8 cellular contexts compared by ENCODE assay signal in genomic region chr1:43763497-43763973, GRCh38. TPM values are rescaled to one million over a fixed set of nuclear protein-coding genes. Genes with fewer than 3 reads are reported as not detected.
A peak's percentile ranks its signal among the peaks of the same experiment; 100 is the strongest.
DNase-seq lines count a peak whose midpoint lies in the region; ATAC-seq lines count a peak whose summit lies in the region.

No MANE protein-coding gene starts in this region.

- no peaks in the 10 kb centered on the region for H3K27me3 ChIP-seq in CD4-positive, CD25-positive, alpha-beta regulatory T cell (ENCODE audit: control insufficient read depth, insufficient read depth, low read length)

- no peak overlapping the region for H3K4me3 Mint-ChIP-seq in CD4-positive, CD25-positive, alpha-beta regulatory T cell
- no peak overlapping the region for H3K4me3 Mint-ChIP-seq in effector memory CD8-positive, alpha-beta T cell
- no peak overlapping the region for H3K4me3 Mint-ChIP-seq in memory B cell

- no peaks in the 10 kb centered on the region for H3K9me3 Mint-ChIP-seq in CD4-positive, CD25-positive, alpha-beta regulatory T cell
- no peaks in the 10 kb centered on the region for H3K9me3 Mint-ChIP-seq in effector memory CD8-positive, alpha-beta T cell
- H3K9me3 Mint-ChIP-seq in memory B cell: no peaks in the 10 kb centered on the region

- H3K4me1 ChIP-seq in CD4-positive, CD25-positive, alpha-beta regulatory T cell (ENCODE audit: control insufficient read depth, insufficient read depth, low read length, poor library complexity, severe bottlenecking): no peaks in the 10 kb centered on the region

- H3K27ac Mint-ChIP-seq in CD4-positive, CD25-positive, alpha-beta regulatory T cell: no peak overlapping the region
- H3K27ac Mint-ChIP-seq in effector memory CD8-positive, alpha-beta T cell: peak overlapping the region in 1 of 2 donors; percentile 36
- no peak overlapping the region for H3K27ac Mint-ChIP-seq in memory B cell

- peak; percentile 12 to 68 (median 46) for DNase-seq in CD4-positive, CD25-positive, alpha-beta regulatory T cell
- DNase-seq in HK-2 (ENCODE audit: unreplicated experiment): peak; percentile 56
- peak; percentile 92 for DNase-seq in NCI-H748 (lab: John Stamatoyannopoulos, UW; ENCODE audit: unreplicated experiment)
- DNase-seq in activated CD4-positive, alpha-beta T cell treated with anti-CD3 and anti-CD28 coated beads, Interleukin-2, amount 50 U/mL, for 48 hours: peak; percentile 42 to 49
- peak; percentile 10 to 33 (median 22) for DNase-seq in effector memory CD8-positive, alpha-beta T cell
- peak; percentile 15 to 45 for DNase-seq in memory B cell (ENCODE audit: low spot score in 2 of 2)
- DNase-seq in stimulated activated CD8-positive, alpha-beta memory T cell treated with anti-CD3 and anti-CD28 coated beads, Interleukin-2, amount 100 ng/mL, for 48 hours (ENCODE audit: low read depth in 2 of 2): peak; percentile 11 to 17

- ATAC-seq in CD4-positive, CD25-positive, alpha-beta regulatory T cell (ENCODE audit: low read depth in 2 of 2): peak; percentile 52 to 60
- ATAC-seq in effector memory CD8-positive, alpha-beta T cell (replicated peaks): peak; percentile 72
- ATAC-seq in memory B cell (ENCODE audit: low read depth) (peak; percentile 74), GM19035 (IDR thresholded peaks at IDR 0.05; ENCODE audit: unreplicated experiment) (no peak)

- H3K27ac ChIP-seq in CD4-positive, CD25-positive, alpha-beta regulatory T cell (ENCODE audit: insufficient read depth, low read length, poor library complexity, severe bottlenecking): no peak overlapping the region

- H3K36me3 Mint-ChIP-seq in CD4-positive, CD25-positive, alpha-beta regulatory T cell: no peaks in the 10 kb centered on the region
- no peaks in the 10 kb centered on the region for H3K36me3 Mint-ChIP-seq in effector memory CD8-positive, alpha-beta T cell (ENCODE audit: insufficient read depth)
- H3K36me3 Mint-ChIP-seq in memory B cell: no peaks in the 10 kb centered on the region

- H3K27me3 Mint-ChIP-seq in CD4-positive, CD25-positive, alpha-beta regulatory T cell: no peaks in the 10 kb centered on the region
- H3K27me3 Mint-ChIP-seq in effector memory CD8-positive, alpha-beta T cell: no peaks in the 10 kb centered on the region
- no peaks in the 10 kb centered on the region for H3K27me3 Mint-ChIP-seq in memory B cell

- H3K4me1 Mint-ChIP-seq in CD4-positive, CD25-positive, alpha-beta regulatory T cell: peaks cover 4 to 6% (median 5%) of the 10 kb centered on the region in 4 donors
- peaks cover 4% of the 10 kb centered on the region in 2 donors for H3K4me1 Mint-ChIP-seq in effector memory CD8-positive, alpha-beta T cell (ENCODE audit: low read depth in 2 of 2)
- peaks cover 4% of the 10 kb centered on the region for H3K4me1 Mint-ChIP-seq in memory B cell

- no peaks in the 10 kb centered on the region for H3K36me3 ChIP-seq in CD4-positive, CD25-positive, alpha-beta regulatory T cell (ENCODE audit: control insufficient read depth, insufficient read depth, low read length)

- H3K9me3 ChIP-seq in CD4-positive, CD25-positive, alpha-beta regulatory T cell (ENCODE audit: control insufficient read depth in 2 of 2, low read length in 2 of 2): no peaks in the 10 kb centered on the region

- no peak overlapping the region for H3K4me3 ChIP-seq in CD4-positive, CD25-positive, alpha-beta regulatory T cell (ENCODE audit: low read depth, low read length)

RNA-seq across cellular contexts. Expression of gene ST3GAL3, which starts 56.2 kb away (rescaled TPM):
- 25.0 TPM for total RNA-seq in CD4-positive, CD25-positive, alpha-beta regulatory T cell
- polyA plus RNA-seq in CD4-positive, CD25-positive, alpha-beta regulatory T cell: 1 to 10 TPM; 5.7 to 9.6 (median 8.3) TPM

Comparison
In these comparisons a context has a peak if more than half of its experiments do, and no peak if none do; other contexts are left out.
1. DNase-seq: peak in every context shown above with its lines; median percentile 92 in NCI-H748; 56 in HK-2; 46 in CD4-positive, CD25-positive, alpha-beta regulatory T cell; 46 in activated CD4-positive, alpha-beta T cell treated with anti-CD3 and anti-CD28 coated beads, Interleukin-2, amount 50 U/mL, for 48 hours; 30 in memory B cell; 22 in effector memory CD8-positive, alpha-beta T cell; 14 in stimulated activated CD8-positive, alpha-beta memory T cell treated with anti-CD3 and anti-CD28 coated beads, Interleukin-2, amount 100 ng/mL, for 48 hours.